ENCODE assay signal across 1 cellular context in the genomic region with DNA sequence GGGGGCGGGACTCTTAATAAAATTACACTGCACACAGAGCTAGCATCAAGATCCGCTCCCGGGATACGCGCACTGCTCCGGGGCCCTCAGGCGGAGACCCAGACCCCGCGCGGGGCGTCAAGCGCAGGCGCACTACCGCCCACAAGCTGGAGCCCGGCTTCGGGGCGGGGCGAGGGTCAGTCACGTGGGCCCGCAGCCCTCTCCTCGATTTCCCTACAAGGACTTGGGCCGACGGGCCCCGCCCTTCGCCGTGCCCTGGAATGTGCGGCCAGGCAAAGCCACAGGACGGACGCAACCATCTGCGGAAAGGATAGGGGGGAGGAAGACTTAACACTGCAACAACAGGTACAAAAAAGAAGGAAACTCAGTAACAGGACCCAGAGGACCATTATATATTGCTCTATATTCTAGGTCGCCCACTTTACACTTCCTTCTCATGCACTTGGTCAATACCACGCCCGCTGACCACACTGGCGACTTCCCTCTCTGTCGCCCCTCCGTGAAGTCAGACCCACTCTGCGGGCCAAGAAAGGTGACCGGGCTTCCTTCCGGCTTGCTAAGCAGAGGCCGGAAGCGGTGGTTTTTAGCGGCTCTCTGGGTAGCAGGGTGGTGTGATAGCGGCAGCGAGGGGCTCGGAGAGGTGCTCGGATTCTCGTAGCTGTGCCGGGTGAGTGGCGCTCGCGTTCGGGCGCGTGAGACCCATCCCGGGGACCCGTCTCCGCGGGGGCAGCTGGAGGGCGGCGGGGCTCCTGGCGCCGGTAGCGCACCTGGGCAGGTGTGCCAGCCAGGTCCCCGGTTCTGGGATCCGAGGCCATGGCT.
A peak's percentile ranks its signal among the peaks of the same experiment; 100 is the strongest.
TF ChIP-seq lines count a peak whose summit lies in the region.

Gene MYL12A, plus strand, starts transcription at position 559 of the 819 bp plus-strand sequence. CDS start 5,447 bp downstream, outside the sequence.

TF ChIP-seq in HepG2, 621 proteins besides CTCF, POLR2A, EP300 and RAD21 (continued from another document and continues in another):
- TF ChIP-seq, protein P1, sequence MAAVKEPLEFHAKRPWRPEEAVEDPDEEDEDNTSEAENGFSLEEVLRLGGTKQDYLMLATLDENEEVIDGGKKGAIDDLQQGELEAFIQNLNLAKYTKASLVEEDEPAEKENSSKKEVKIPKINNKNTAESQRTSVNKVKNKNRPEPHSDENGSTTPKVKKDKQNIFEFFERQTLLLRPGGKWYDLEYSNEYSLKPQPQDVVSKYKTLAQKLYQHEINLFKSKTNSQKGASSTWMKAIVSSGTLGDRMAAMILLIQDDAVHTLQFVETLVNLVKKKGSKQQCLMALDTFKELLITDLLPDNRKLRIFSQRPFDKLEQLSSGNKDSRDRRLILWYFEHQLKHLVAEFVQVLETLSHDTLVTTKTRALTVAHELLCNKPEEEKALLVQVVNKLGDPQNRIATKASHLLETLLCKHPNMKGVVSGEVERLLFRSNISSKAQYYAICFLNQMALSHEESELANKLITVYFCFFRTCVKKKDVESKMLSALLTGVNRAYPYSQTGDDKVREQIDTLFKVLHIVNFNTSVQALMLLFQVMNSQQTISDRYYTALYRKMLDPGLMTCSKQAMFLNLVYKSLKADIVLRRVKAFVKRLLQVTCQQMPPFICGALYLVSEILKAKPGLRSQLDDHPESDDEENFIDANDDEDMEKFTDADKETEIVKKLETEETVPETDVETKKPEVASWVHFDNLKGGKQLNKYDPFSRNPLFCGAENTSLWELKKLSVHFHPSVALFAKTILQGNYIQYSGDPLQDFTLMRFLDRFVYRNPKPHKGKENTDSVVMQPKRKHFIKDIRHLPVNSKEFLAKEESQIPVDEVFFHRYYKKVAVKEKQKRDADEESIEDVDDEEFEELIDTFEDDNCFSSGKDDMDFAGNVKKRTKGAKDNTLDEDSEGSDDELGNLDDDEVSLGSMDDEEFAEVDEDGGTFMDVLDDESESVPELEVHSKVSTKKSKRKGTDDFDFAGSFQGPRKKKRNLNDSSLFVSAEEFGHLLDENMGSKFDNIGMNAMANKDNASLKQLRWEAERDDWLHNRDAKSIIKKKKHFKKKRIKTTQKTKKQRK (IDR thresholded peaks at IDR 0.05; ENCODE audit: low read length) = no peak
- peak; percentile 20 for TF ChIP-seq CBX1 (IDR thresholded peaks at IDR 0.05; ENCODE audit: low read depth)
- TF ChIP-seq ZBTB8A (CRISPR knock-in tag; IDR thresholded peaks at IDR 0.05; ENCODE audit: borderline replicate concordance, low read depth) = no peak
- no peak for TF ChIP-seq SSRP1 (CRISPR knock-in tag; IDR thresholded peaks at IDR 0.05)
- TF ChIP-seq DNMT3B (CRISPR knock-in tag; conservative IDR thresholded peaks at IDR 0.05) = no peak
- peak; percentile 54; the same call in 1 of the 2 replicates for TF ChIP-seq NRL (CRISPR knock-in tag; IDR thresholded peaks at IDR 0.05; ENCODE audit: borderline replicate concordance)
- TF ChIP-seq ARNTL (CRISPR knock-in tag; IDR thresholded peaks at IDR 0.05) = peak; percentile 89
- TF ChIP-seq BHLHE40 (IDR thresholded peaks at IDR 0.05; ENCODE audit: low read length) = peak; percentile 95
- TF ChIP-seq ZMYM4 (CRISPR knock-in tag; IDR thresholded peaks at IDR 0.05) = peak; percentile 99
- TF ChIP-seq PRPF4 (IDR thresholded peaks at IDR 0.05; ENCODE audit: low read depth, low read length, poor library complexity, severe bottlenecking) = no peak
- TF ChIP-seq ZNF672 (CRISPR knock-in tag; IDR thresholded peaks at IDR 0.05) = no peak
- peak in 1 of 2 experiments; percentile 87; a peak in 2 of 4 replicates for TF ChIP-seq KLF16 (CRISPR knock-in tag; IDR thresholded peaks at IDR 0.05)
- no peak for TF ChIP-seq DPF2 (CRISPR knock-in tag; IDR thresholded peaks at IDR 0.05; ENCODE audit: borderline replicate concordance, low read depth)
- TF ChIP-seq ATM (IDR thresholded peaks at IDR 0.05; ENCODE audit: borderline replicate concordance) = no peak
- no peak for TF ChIP-seq ZNF780A (CRISPR knock-in tag; IDR thresholded peaks at IDR 0.05)
- TF ChIP-seq ATF2 (CRISPR knock-in tag; IDR thresholded peaks at IDR 0.05) = 0 out of 2 replicates have a peak, but pooled peaks have one; percentile 12
- no peak for TF ChIP-seq ZBTB46 (CRISPR knock-in tag; IDR thresholded peaks at IDR 0.05; ENCODE audit: borderline replicate concordance)
- peak; percentile 98 for TF ChIP-seq RBM39 (IDR thresholded peaks at IDR 0.05; ENCODE audit: low read depth, low read length, poor library complexity, severe bottlenecking)
- TF ChIP-seq JUN (CRISPR knock-in tag; IDR thresholded peaks at IDR 0.05) = no peak
- TF ChIP-seq CCDC6 (CRISPR knock-in tag; IDR thresholded peaks at IDR 0.05) = peak; percentile 62; the same call in 1 of the 2 replicates
- peak; percentile 96 for TF ChIP-seq RBFOX2 (IDR thresholded peaks at IDR 0.05; ENCODE audit: low read depth, low read length)
- TF ChIP-seq ZEB1 (IDR thresholded peaks at IDR 0.05; ENCODE audit: insufficient replicate concordance, low read depth) = peak; percentile 94
- TF ChIP-seq TCF7L2 (IDR thresholded peaks at IDR 0.05; ENCODE audit: low read depth, low read length) = no peak
- no peak for TF ChIP-seq TGIF2 (CRISPR knock-in tag; IDR thresholded peaks at IDR 0.05)
- TF ChIP-seq MXI1 (IDR thresholded peaks at IDR 0.05; ENCODE audit: borderline replicate concordance, low read depth, low read length) = peak; percentile 61; the same call in 1 of the 3 replicates
- TF ChIP-seq SMARCC2 (IDR thresholded peaks at IDR 0.05) = no peak
- TF ChIP-seq HNRNPLL (IDR thresholded peaks at IDR 0.05; ENCODE audit: low read depth, low read length, poor library complexity, severe bottlenecking) = no peak
- peak; percentile 92 for TF ChIP-seq HOMEZ (CRISPR knock-in tag; IDR thresholded peaks at IDR 0.05; ENCODE audit: low read depth)
- TF ChIP-seq ZNF607 (CRISPR knock-in tag; IDR thresholded peaks at IDR 0.05; ENCODE audit: borderline replicate concordance) = peak; percentile 85; the same call in 1 of the 2 replicates
- TF ChIP-seq PHF8 (CRISPR knock-in tag; IDR thresholded peaks at IDR 0.05) = peak; percentile 81
- no peak for TF ChIP-seq MTF2 (CRISPR knock-in tag; IDR thresholded peaks at IDR 0.05; ENCODE audit: borderline replicate concordance)
- TF ChIP-seq, protein P2, sequence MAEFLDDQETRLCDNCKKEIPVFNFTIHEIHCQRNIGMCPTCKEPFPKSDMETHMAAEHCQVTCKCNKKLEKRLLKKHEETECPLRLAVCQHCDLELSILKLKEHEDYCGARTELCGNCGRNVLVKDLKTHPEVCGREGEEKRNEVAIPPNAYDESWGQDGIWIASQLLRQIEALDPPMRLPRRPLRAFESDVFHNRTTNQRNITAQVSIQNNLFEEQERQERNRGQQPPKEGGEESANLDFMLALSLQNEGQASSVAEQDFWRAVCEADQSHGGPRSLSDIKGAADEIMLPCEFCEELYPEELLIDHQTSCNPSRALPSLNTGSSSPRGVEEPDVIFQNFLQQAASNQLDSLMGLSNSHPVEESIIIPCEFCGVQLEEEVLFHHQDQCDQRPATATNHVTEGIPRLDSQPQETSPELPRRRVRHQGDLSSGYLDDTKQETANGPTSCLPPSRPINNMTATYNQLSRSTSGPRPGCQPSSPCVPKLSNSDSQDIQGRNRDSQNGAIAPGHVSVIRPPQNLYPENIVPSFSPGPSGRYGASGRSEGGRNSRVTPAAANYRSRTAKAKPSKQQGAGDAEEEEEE (CRISPR knock-in tag; IDR thresholded peaks at IDR 0.05; ENCODE audit: borderline replicate concordance) = no peak
- no peak; the same call in 1 of the 2 replicates for TF ChIP-seq ZNF318 (CRISPR knock-in tag; IDR thresholded peaks at IDR 0.05)
- no peak for TF ChIP-seq PLRG1 (conservative IDR thresholded peaks at IDR 0.05)
- TF ChIP-seq, protein P3, sequence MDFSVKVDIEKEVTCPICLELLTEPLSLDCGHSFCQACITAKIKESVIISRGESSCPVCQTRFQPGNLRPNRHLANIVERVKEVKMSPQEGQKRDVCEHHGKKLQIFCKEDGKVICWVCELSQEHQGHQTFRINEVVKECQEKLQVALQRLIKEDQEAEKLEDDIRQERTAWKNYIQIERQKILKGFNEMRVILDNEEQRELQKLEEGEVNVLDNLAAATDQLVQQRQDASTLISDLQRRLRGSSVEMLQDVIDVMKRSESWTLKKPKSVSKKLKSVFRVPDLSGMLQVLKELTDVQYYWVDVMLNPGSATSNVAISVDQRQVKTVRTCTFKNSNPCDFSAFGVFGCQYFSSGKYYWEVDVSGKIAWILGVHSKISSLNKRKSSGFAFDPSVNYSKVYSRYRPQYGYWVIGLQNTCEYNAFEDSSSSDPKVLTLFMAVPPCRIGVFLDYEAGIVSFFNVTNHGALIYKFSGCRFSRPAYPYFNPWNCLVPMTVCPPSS (IDR thresholded peaks at IDR 0.05) = no peak
- peak; percentile 72 for TF ChIP-seq SIN3A (IDR thresholded peaks at IDR 0.05; ENCODE audit: borderline replicate concordance, low read depth, low read length)
- no peak for TF ChIP-seq ZNF749 (CRISPR knock-in tag; IDR thresholded peaks at IDR 0.05; ENCODE audit: borderline replicate concordance)
- TF ChIP-seq ZNF615 (CRISPR knock-in tag; IDR thresholded peaks at IDR 0.05; ENCODE audit: borderline replicate concordance) = no peak
